ENCODE assay signal across 31 cellular contexts in the genomic region with DNA sequence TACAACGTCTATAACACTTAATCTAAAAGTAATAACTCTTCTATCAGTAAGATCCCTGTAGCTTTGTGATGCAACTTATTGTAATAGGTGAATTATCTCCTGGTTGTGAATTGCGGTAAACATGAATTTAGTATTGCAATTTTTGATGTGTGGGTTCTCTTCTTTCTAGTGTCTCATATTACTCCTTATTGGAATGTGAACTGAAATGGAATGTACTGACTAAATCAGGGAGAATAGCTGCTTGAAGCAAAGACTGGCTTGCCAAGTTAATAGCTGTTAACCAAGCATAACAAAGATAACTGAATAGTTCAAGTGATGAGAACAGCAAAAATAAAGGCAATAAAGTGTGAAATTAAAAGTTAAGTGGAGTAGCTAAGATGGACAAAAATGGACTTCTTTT.
DNase-seq lines count a peak whose midpoint lies in the region; ATAC-seq, FAIRE-seq and TF ChIP-seq lines count a peak whose summit lies in the region.
"Had no signal": no experiment of that assay in that cellular context is flagged by ENCODE, and none has a peak within 500 bp of the region (broad histone marks: within the 10 kb centered on the region; RNA-seq: fewer than 3 reads in every experiment).

No MANE protein-coding gene starts in this region.

- no peak overlapping the region for H3K27ac Mint-ChIP-seq in H9
- H3K27ac Mint-ChIP-seq: activated naive CD8-positive, alpha-beta T cell treated with anti-CD3 and anti-CD28 coated beads, Interleukin-2, amount 10 ng/mL, durations not matched to agents 7 days and 5 days; effector memory CD8-positive, alpha-beta T cell; naive thymus-derived CD8-positive, alpha-beta T cell; stimulated activated naive B cell treated with anti-CD40 and anti-IgM and Interleukin-4, amounts not matched to agents 10 μg/mL and 1 μg/mL and 100 μg/mL, for 72 hours; T-helper 1 cell treated with Interleukin-12 subunit alpha and Interleukin-12 subunit beta and Interleukin-4 antibody, amounts not matched to agents 30 μg/mL and 1 μg/mL, for 36 hours had no signal

- no peaks in the 10 kb centered on the region for H3K9me3 ChIP-seq in H9 (ENCODE audit: control insufficient read depth, low read depth, low read length)
- H3K9me3 ChIP-seq: A549, esophagus muscularis mucosa, heart left ventricle, left lung, Peyer's patch, right atrium auricular region had no signal

- H4K8ac ChIP-seq in H9 (replicated peaks; ENCODE audit: insufficient read length, low read depth, low read length): no peak overlapping the region

- H4K5ac ChIP-seq in H9 (ENCODE audit: insufficient read length, low read depth, low read length): no peak overlapping the region

- H2BK120ac ChIP-seq in H9 (ENCODE audit: low read depth, low read length, poor library complexity, severe bottlenecking): no peak overlapping the region

- no peaks in the 10 kb centered on the region for H3K9me3 Mint-ChIP-seq in H9
- H3K9me3 Mint-ChIP-seq: activated naive CD8-positive, alpha-beta T cell treated with anti-CD3 and anti-CD28 coated beads, Interleukin-2, amount 10 ng/mL, durations not matched to agents 7 days and 5 days; stimulated activated naive B cell treated with anti-CD40 and anti-IgM and Interleukin-4, amounts not matched to agents 10 μg/mL and 1 μg/mL and 100 μg/mL, for 72 hours; T-helper 1 cell treated with Interleukin-12 subunit alpha and Interleukin-12 subunit beta and Interleukin-4 antibody, amounts not matched to agents 30 μg/mL and 1 μg/mL, for 36 hours had no signal

- ATAC-seq in GM18858 (IDR thresholded peaks at IDR 0.05; ENCODE audit: unreplicated experiment): no peak
- ATAC-seq: A549; effector memory CD8-positive, alpha-beta T cell; heart left ventricle; naive thymus-derived CD8-positive, alpha-beta T cell; stimulated activated naive B cell treated with anti-CD40 and anti-IgM and Interleukin-4, amounts not matched to agents 10 μg/mL and 1 μg/mL and 100 μg/mL, for 72 hours had no signal

- H2AFZ ChIP-seq in H9 (ENCODE audit: low read length): no peak overlapping the region

- no peaks in the 10 kb centered on the region; the same call in 1 of the 2 replicates for H3K27me3 Mint-ChIP-seq in H9 (ENCODE audit: low read depth)
- H3K27me3 Mint-ChIP-seq: activated naive CD8-positive, alpha-beta T cell treated with anti-CD3 and anti-CD28 coated beads, Interleukin-2, amount 10 ng/mL, durations not matched to agents 7 days and 5 days; effector memory CD8-positive, alpha-beta T cell; stimulated activated naive B cell treated with anti-CD40 and anti-IgM and Interleukin-4, amounts not matched to agents 10 μg/mL and 1 μg/mL and 100 μg/mL, for 72 hours had no signal

- no peak overlapping the region for H3K9ac ChIP-seq in H9 (ENCODE audit: extremely low read depth, insufficient read length, low read length)

- no peak overlapping the region for H2BK20ac ChIP-seq in H9 (ENCODE audit: low read depth, low read length, poor library complexity, severe bottlenecking)

- H3K4me1 ChIP-seq in H9 (ENCODE audit: insufficient read depth, low read length): peaks cover 6% of the 10 kb centered on the region; the same call in 1 of the 2 replicates
- H3K4me1 ChIP-seq: A549, esophagus muscularis mucosa, heart left ventricle, left lung, Peyer's patch, right atrium auricular region had no signal

- H3K4me2 ChIP-seq in H9 (ENCODE audit: insufficient read depth, insufficient read length, low read length): no peak overlapping the region
- H3K4me2 ChIP-seq: A549 had no signal

- H3T11ph ChIP-seq in H9 (ENCODE audit: low read length): no peak overlapping the region

- no peak overlapping the region for H3K4me3 Mint-ChIP-seq in H9
- H3K4me3 Mint-ChIP-seq: activated naive CD8-positive, alpha-beta T cell treated with anti-CD3 and anti-CD28 coated beads, Interleukin-2, amount 10 ng/mL, durations not matched to agents 7 days and 5 days; effector memory CD8-positive, alpha-beta T cell; naive thymus-derived CD8-positive, alpha-beta T cell; stimulated activated naive B cell treated with anti-CD40 and anti-IgM and Interleukin-4, amounts not matched to agents 10 μg/mL and 1 μg/mL and 100 μg/mL, for 72 hours; T-helper 1 cell treated with Interleukin-12 subunit alpha and Interleukin-12 subunit beta and Interleukin-4 antibody, amounts not matched to agents 30 μg/mL and 1 μg/mL, for 36 hours had no signal

- H4K91ac ChIP-seq in H9 (ENCODE audit: insufficient read length, low read depth, low read length): no peak overlapping the region

- H2BK15ac ChIP-seq in H9 (ENCODE audit: low read depth, low read length): no peak overlapping the region

- no peaks in the 10 kb centered on the region for H3K79me1 ChIP-seq in H9 (ENCODE audit: insufficient read depth, low read depth, low read length, poor library complexity, severe bottlenecking)

- H3K14ac ChIP-seq in H9 (ENCODE audit: insufficient read depth, low read length): no peak overlapping the region

- no peak overlapping the region for H3K27ac ChIP-seq in H9 (ENCODE audit: insufficient read length, low read depth, low read length)
- H3K27ac ChIP-seq: A549, esophagus muscularis mucosa, heart left ventricle, left lung, Peyer's patch, right atrium auricular region had no signal

- peaks cover 28 to 38% of the 10 kb centered on the region in 2 experiments for H3K4me1 Mint-ChIP-seq in H9
- H3K4me1 Mint-ChIP-seq: activated naive CD8-positive, alpha-beta T cell treated with anti-CD3 and anti-CD28 coated beads, Interleukin-2, amount 10 ng/mL, durations not matched to agents 7 days and 5 days; naive thymus-derived CD8-positive, alpha-beta T cell; stimulated activated naive B cell treated with anti-CD40 and anti-IgM and Interleukin-4, amounts not matched to agents 10 μg/mL and 1 μg/mL and 100 μg/mL, for 72 hours had no signal

- no peak for TF ChIP-seq CTCF in AG09309 (IDR thresholded peaks at IDR 0.05; ENCODE audit: control insufficient read depth, insufficient read depth, low read depth, low read length, missing control alignments)
- no peak for TF ChIP-seq CTCF in H9 (conservative IDR thresholded peaks at IDR 0.05)

- no CpG with 5 or more reads among the region's 2 CpGs for WGBS in H9 (ENCODE audit: extremely low coverage, insufficient read length, low lambda C conversion rate)

- no peaks in the 10 kb centered on the region for H3K23me2 ChIP-seq in H9 (ENCODE audit: insufficient read length, low read depth, low read length, poor library complexity, severe bottlenecking)

- DNase-seq in AG09309 (ENCODE audit: low read depth) (peak; percentile 51), HTR-8/SVneo (ENCODE audit: insufficient read length, low spot score) (peak; percentile 10), dedifferentiated amniotic fluid mesenchymal stem cell (ENCODE audit: extremely low spot score) (peak; percentile 70), H9 (no peak), DMS79 (lab: John Stamatoyannopoulos, UW) (no peak), NCI-H2081 treated with DMSO at 0.1 percent for 48 hours (lab: John Stamatoyannopoulos, UW) (no peak)
- DNase-seq: activated CD4-positive, alpha-beta T cell treated with anti-CD3 and anti-CD28 coated beads for 1 hour; activated effector memory CD4-positive, alpha-beta T cell treated with anti-CD3 and anti-CD28 coated beads, Interleukin-2, amount 50 U/mL, for 16 hours; activated naive CD8-positive, alpha-beta T cell treated with anti-CD3 and anti-CD28 coated beads, Interleukin-2, amount 10 ng/mL, durations not matched to agents 7 days and 5 days; C1 segment of cervical spinal cord; Calu3; effector memory CD8-positive, alpha-beta T cell; GOT3; heart left ventricle; KBM-7; left lung; naive thymus-derived CD8-positive, alpha-beta T cell; NCI-H1436 treated with DMSO at 0.1 percent for 48 hours; NCI-H526 treated with DMSO at 0.1 percent for 48 hours; Peyer's patch; stimulated activated CD4-positive, alpha-beta T cell treated with anti-CD3 and anti-CD28 coated beads, Interleukin-12 subunit alpha, Interleukin-12 subunit beta, amount 100 ng/mL, for 4 hours; stimulated activated CD4-positive, alpha-beta T cell treated with anti-CD3 and anti-CD28 coated beads, Interleukin-4, amount 100 ng/mL, for 24 hours; stimulated activated naive B cell treated with anti-CD40 and anti-IgM and Interleukin-4, amounts not matched to agents 10 μg/mL and 1 μg/mL and 100 μg/mL, for 72 hours had no signal

- no peak overlapping the region for H3K56ac ChIP-seq in H9 (ENCODE audit: insufficient read length, low read depth, low read length)

- FAIRE-seq in HTR-8/SVneo (lab: Jason Lieb, UNC) (no peak), islet of Langerhans (lab: Jason Lieb, UNC) (peak; percentile 17)
- FAIRE-seq: A549, colon, urothelium cell line had no signal

- H3K23ac ChIP-seq in H9 (ENCODE audit: insufficient read length, low read depth, low read length): no peak overlapping the region

- H3K79me2 ChIP-seq in H9 (ENCODE audit: insufficient read depth, low read length): no peaks in the 10 kb centered on the region

- H2BK5ac ChIP-seq in H9 (ENCODE audit: insufficient read length, low read length): no peak overlapping the region

- H3K4me3 ChIP-seq in AG09309 (ENCODE audit: control insufficient read depth, low read depth, low read length): no peak overlapping the region
- H3K4me3 ChIP-seq: A549, esophagus muscularis mucosa, heart left ventricle, left lung, Peyer's patch, right atrium auricular region had no signal

- H2AK5ac ChIP-seq in H9 (ENCODE audit: insufficient read length, low read length): no peak overlapping the region

- H2BK12ac ChIP-seq in H9 (ENCODE audit: insufficient read length, low read depth, low read length): no peak overlapping the region

- no peak overlapping the region for H3K18ac ChIP-seq in H9 (ENCODE audit: insufficient read length, low read depth, low read length)

- H3K27me3 ChIP-seq in H9 (ENCODE audit: insufficient read depth, low read length): no peaks in the 10 kb centered on the region
- H3K27me3 ChIP-seq: esophagus muscularis mucosa, heart left ventricle, left lung, Peyer's patch, right atrium auricular region had no signal

- H4K20me1 ChIP-seq in H9 (ENCODE audit: control insufficient read depth, insufficient read depth, insufficient read length): no peaks in the 10 kb centered on the region

- no peaks in the 10 kb centered on the region for H3K36me3 Mint-ChIP-seq in H9 (ENCODE audit: insufficient read depth in 1 of 3, low read depth in 3 of 3)
- H3K36me3 Mint-ChIP-seq: activated naive CD8-positive, alpha-beta T cell treated with anti-CD3 and anti-CD28 coated beads, Interleukin-2, amount 10 ng/mL, durations not matched to agents 7 days and 5 days; naive thymus-derived CD8-positive, alpha-beta T cell; stimulated activated naive B cell treated with anti-CD40 and anti-IgM and Interleukin-4, amounts not matched to agents 10 μg/mL and 1 μg/mL and 100 μg/mL, for 72 hours had no signal

- H3K4ac ChIP-seq in H9 (ENCODE audit: low read depth, low read length): no peak overlapping the region

Comparison
In these comparisons a context has a peak if more than half of its experiments do, and no peak if none do; other contexts are left out.
1. DNase-seq: peak in AG09309 (single experiment), HTR-8/SVneo (single experiment) and dedifferentiated amniotic fluid mesenchymal stem cell (single experiment); none in H9 (single experiment), DMS79 (single experiment) and NCI-H2081 treated with DMSO at 0.1 percent for 48 hours (single experiment).